8 cellular contexts compared by ENCODE assay signal in genomic region chr3:50356553-50356952, GRCh38. TPM values are rescaled to one million over a fixed set of nuclear protein-coding genes. Genes with fewer than 3 reads are reported as not detected.
DNase-seq lines count a peak whose midpoint lies in the region; ATAC-seq, FAIRE-seq and TF ChIP-seq lines count a peak whose summit lies in the region.

No MANE protein-coding gene starts in this region.

- in situ Hi-C loops in HepG2 (cut with HindIII; ENCODE audit: extremely low pct_ligation_motif_present, low pct_unique_long_range_greater_than_20kb), result no loop called here

- CTCF ChIA-PET in HepG2 (lab: Yijun Ruan, JAX; ENCODE audit: low intra/inter-chr PET ratio, low total read pairs), result no interaction called here

- peaks cover 44% of the 10 kb centered on the region for H3K4me1 ChIP-seq in HepG2 (ENCODE audit: insufficient read depth, low read length)
- peaks cover 39% of the 10 kb centered on the region for H3K4me1 ChIP-seq in effector memory CD4-positive, alpha-beta T cell (ENCODE audit: control insufficient read depth, insufficient read depth, low read length, poor library complexity, severe bottlenecking)

- peak overlapping the region; percentile 76 to 91 (median 88) for H3K4me3 ChIP-seq in HepG2 (replicated peaks in 1 of 3; ENCODE audit: insufficient read depth in 1 of 3, low read depth in 2 of 3, low read length in 3 of 3)
- no peak overlapping the region for H3K4me3 ChIP-seq in effector memory CD4-positive, alpha-beta T cell (ENCODE audit: insufficient read depth, low read depth, low read length, poor library complexity, severe bottlenecking)

- WGBS in HepG2 (ENCODE audit: low lambda C conversion rate), result 77% methylated on average over 3 of the region's 5 CpGs

- peak overlapping the region; percentile 91; the same call in 1 of the 2 replicates for H3K9ac ChIP-seq in HepG2 (ENCODE audit: insufficient read depth, low read depth, low read length)

- H3K36me3 Mint-ChIP-seq in activated naive CD8-positive, alpha-beta T cell treated with anti-CD3 and anti-CD28 coated beads, Interleukin-2, amount 10 ng/mL, durations not matched to agents 7 days and 5 days, result peaks cover 12% of the 10 kb centered on the region

- H3K9me3 ChIP-seq in HepG2 (ENCODE audit: low read length), result no peaks in the 10 kb centered on the region
- H3K9me3 ChIP-seq in effector memory CD4-positive, alpha-beta T cell (ENCODE audit: control insufficient read depth, low read length), result no peaks in the 10 kb centered on the region

- H4K20me1 ChIP-seq in HepG2 (ENCODE audit: insufficient read depth, low read length), result peaks cover 25% of the 10 kb centered on the region

- H3K9me3 Mint-ChIP-seq in activated naive CD8-positive, alpha-beta T cell treated with anti-CD3 and anti-CD28 coated beads, Interleukin-2, amount 10 ng/mL, durations not matched to agents 7 days and 5 days, result no peaks in the 10 kb centered on the region

- no peak for TF ChIP-seq RAD21 in HepG2 (CRISPR knock-in tag; IDR thresholded peaks at IDR 0.05)

- H3K27me3 ChIP-seq in HepG2 (ENCODE audit: control insufficient read depth in 1 of 2, insufficient read depth in 2 of 2, low read length in 2 of 2), result peaks cover 0 to 3% of the 10 kb centered on the region in 2 experiments; a peak in 1 of 5 replicates
- H3K27me3 ChIP-seq in effector memory CD4-positive, alpha-beta T cell (replicated peaks; ENCODE audit: control insufficient read depth, insufficient read depth, low read length, poor library complexity, severe bottlenecking), result no peaks in the 10 kb centered on the region

- DNase-seq in Right ventricle myocardium superior, result peak; percentile 59
- DNase-seq in Right ventricle myocardium inferior (ENCODE audit: missing footprints), result no peak
- DNase-seq in activated naive CD8-positive, alpha-beta T cell treated with anti-CD3 and anti-CD28 coated beads, Interleukin-2, amount 10 ng/mL, durations not matched to agents 7 days and 5 days, result no peak
- no peak for DNase-seq in HepG2 (ENCODE audit: low spot score)
- no peak for DNase-seq in effector memory CD4-positive, alpha-beta T cell
- DNase-seq in GDM1 (lab: John Stamatoyannopoulos, UW), result no peak

- peaks cover 39% of the 10 kb centered on the region for H3K79me2 ChIP-seq in HepG2 (ENCODE audit: insufficient read depth, low read length)

- POLR2A ChIA-PET in activated naive CD8-positive, alpha-beta T cell treated with anti-CD3 and anti-CD28 coated beads, Interleukin-2, amount 10 ng/mL, durations not matched to agents 7 days and 5 days (lab: Charles Lee), result interaction anchor here (1.1 to 5.8 kb wide), 4 partner anchors 15 to 28 kb away, joined by 3 to 45 read pairs (median 6); partner anchors contain the start of genes RASSF1 and TUSC2
- POLR2A ChIA-PET in HepG2 (lab: Yijun Ruan, JAX), result interaction anchor here (1.5 kb wide), 2 partner anchors 19 to 57 kb away, joined by 4 to 8 read pairs; partner anchors contain the start of genes HYAL3 and NAA80

- TF ChIP-seq CTCF in HepG2 (CRISPR knock-in tag; IDR thresholded peaks at IDR 0.05), result no peak

- peak; percentile 21 for FAIRE-seq in HepG2 (lab: Jason Lieb, UNC)

- ATAC-seq in Right ventricle myocardium superior (ENCODE audit: poor library complexity) (peak; percentile 9), Right ventricle myocardium inferior (no peak), HepG2 (no peak), GM21381 (IDR thresholded peaks at IDR 0.05; ENCODE audit: unreplicated experiment) (no peak), GM18870 (IDR thresholded peaks at IDR 0.05; ENCODE audit: unreplicated experiment) (no peak)
- no peak for ATAC-seq in activated naive CD8-positive, alpha-beta T cell treated with anti-CD3 and anti-CD28 coated beads, Interleukin-2, amount 10 ng/mL, durations not matched to agents 7 days and 5 days (ENCODE audit: low read depth)

- BruUV-seq in HepG2 (replicated peaks; lab: Mats Ljungman, UMichigan), result no TSS peak

- peak overlapping the region; percentile 96 for H3K4me3 Mint-ChIP-seq in activated naive CD8-positive, alpha-beta T cell treated with anti-CD3 and anti-CD28 coated beads, Interleukin-2, amount 10 ng/mL, durations not matched to agents 7 days and 5 days

- intact Hi-C loops in Right ventricle myocardium superior (cut with DNase I) (no loop called here), Right ventricle myocardium inferior (cut with DNase I) (no loop called here), HepG2 (cut with micrococcal nuclease; ENCODE audit: unreplicated experiment) (no loop called here)

- H3K27ac ChIP-seq in HepG2 (ENCODE audit: extremely low read length, insufficient read depth, low read length), result no peak overlapping the region
- H3K27ac ChIP-seq in effector memory CD4-positive, alpha-beta T cell (ENCODE audit: insufficient read depth, low read length, poor library complexity, severe bottlenecking), result no peak overlapping the region

- TF ChIP-seq POLR2A in HepG2 (IDR thresholded peaks at IDR 0.05; ENCODE audit: insufficient read depth in 1 of 2, low read depth in 2 of 2, low read length in 2 of 2), result no peak

- no peak overlapping the region for H3K27ac Mint-ChIP-seq in activated naive CD8-positive, alpha-beta T cell treated with anti-CD3 and anti-CD28 coated beads, Interleukin-2, amount 10 ng/mL, durations not matched to agents 7 days and 5 days

- no peaks in the 10 kb centered on the region for H3K27me3 Mint-ChIP-seq in activated naive CD8-positive, alpha-beta T cell treated with anti-CD3 and anti-CD28 coated beads, Interleukin-2, amount 10 ng/mL, durations not matched to agents 7 days and 5 days

- H3K4me1 Mint-ChIP-seq in activated naive CD8-positive, alpha-beta T cell treated with anti-CD3 and anti-CD28 coated beads, Interleukin-2, amount 10 ng/mL, durations not matched to agents 7 days and 5 days, result peaks cover 37% of the 10 kb centered on the region

- H3K4me2 ChIP-seq in HepG2 (ENCODE audit: low read depth, low read length), result peak overlapping the region; percentile 94

- TF ChIP-seq EP300 in HepG2 (IDR thresholded peaks at IDR 0.05; ENCODE audit: low read depth in 2 of 2, low read length in 2 of 2) (no peak), HepG2 (CRISPR knock-in tag; IDR thresholded peaks at IDR 0.05; ENCODE audit: borderline replicate concordance) (no peak)

- H2AFZ ChIP-seq in HepG2 (ENCODE audit: low read length), result no peak overlapping the region

- peaks cover 10 to 31% of the 10 kb centered on the region in 2 experiments; a peak in 4 of 5 replicates for H3K36me3 ChIP-seq in HepG2 (replicated peaks in 1 of 2; ENCODE audit: control insufficient read depth in 1 of 2, insufficient read depth in 2 of 2, low read length in 2 of 2)
- peaks cover 40% of the 10 kb centered on the region for H3K36me3 ChIP-seq in effector memory CD4-positive, alpha-beta T cell (ENCODE audit: control insufficient read depth, insufficient read depth, low read length)

RNA-seq across cellular contexts. Expression of gene TMEM115, which starts 2.8 kb away (rescaled TPM):
- total RNA-seq in Right ventricle myocardium superior (24.9 TPM), Right ventricle myocardium inferior (26.4 TPM), HepG2 (2016; rRNA removed; fragmentation: Illumina TruSeq; extraction: Trizol) (15.2 and 30.7 TPM in 2 replicates)
- total RNA-seq in activated naive CD8-positive, alpha-beta T cell treated with anti-CD3 and anti-CD28 coated beads, Interleukin-2, amount 10 ng/mL, durations not matched to agents 7 days and 5 days, result 10 to 100 TPM; 23.4 to 24.4 TPM
- total RNA-seq in HepG2 (2016; cell fraction: cytosol; rRNA removed; fragmentation: Illumina TruSeq; extraction: Trizol; ENCODE audit: low read depth), result 4.8 and 5.2 TPM in 2 replicates
- 18.3 and 29.9 TPM in 2 replicates for total RNA-seq in HepG2 (2016; cell fraction: insoluble cytoplasmic fraction; rRNA removed; fragmentation: Illumina TruSeq; extraction: Trizol)
- 11.2 and 12.9 TPM in 2 replicates for total RNA-seq in HepG2 (2016; cell fraction: membrane; rRNA removed; fragmentation: Illumina TruSeq; extraction: Trizol)
- total RNA-seq in HepG2 (2016; cell fraction: nucleus; rRNA removed; fragmentation: Illumina TruSeq; extraction: Trizol), result 25.2 and 25.9 TPM in 2 replicates
- 22.1 and 31.0 TPM in 2 replicates for polyA plus RNA-seq in HepG2 (2011; rRNA removed)
- polyA plus RNA-seq in HepG2 (2011; cell fraction: cytosol; rRNA removed), result 27.0 and 35.1 TPM in 2 replicates
- 21.0 and 23.7 TPM in 2 replicates for polyA plus RNA-seq in HepG2 (2011; cell fraction: nucleus; rRNA removed)
- polyA plus RNA-seq in HepG2 (2012), result 14.3 and 23.3 TPM in 2 replicates
- 3.1 and 3.5 TPM in 2 replicates for polyA plus RNA-seq in HepG2 (2016; cell fraction: cytosol; fragmentation: Illumina TruSeq; extraction: Trizol; ENCODE audit: low read depth)
- polyA plus RNA-seq in HepG2 (2016; cell fraction: insoluble cytoplasmic fraction; fragmentation: Illumina TruSeq; extraction: Trizol; ENCODE audit: low read depth), result 19.0 and 20.7 TPM in 2 replicates
- 7.4 and 9.5 TPM in 2 replicates for polyA plus RNA-seq in HepG2 (2016; cell fraction: membrane; fragmentation: Illumina TruSeq; extraction: Trizol; ENCODE audit: low read depth)
- polyA plus RNA-seq in HepG2 (2016; cell fraction: nucleus; fragmentation: Illumina TruSeq; extraction: Trizol; ENCODE audit: insufficient read depth, low read depth), result 41.3 and 45.4 TPM in 2 replicates
- polyA minus RNA-seq in HepG2 (2011; rRNA and poly(A)+ RNA removed; ENCODE audit: low replicate concordance), result 64.3 and 65.6 TPM in 2 replicates
- 21.5 and 22.0 TPM in 2 replicates for polyA minus RNA-seq in HepG2 (2011; cell fraction: cytosol; rRNA and poly(A)+ RNA removed)
- polyA minus RNA-seq in HepG2 (2011; cell fraction: nucleus; rRNA and poly(A)+ RNA removed), result 12.6 and 13.4 TPM in 2 replicates

RNA-seq across cellular contexts. Expression of gene CYB561D2, which starts 5.9 kb away (rescaled TPM):
- total RNA-seq in Right ventricle myocardium superior, result 5.6 TPM
- 6.3 TPM for total RNA-seq in Right ventricle myocardium inferior
- total RNA-seq in activated naive CD8-positive, alpha-beta T cell treated with anti-CD3 and anti-CD28 coated beads, Interleukin-2, amount 10 ng/mL, durations not matched to agents 7 days and 5 days, result 10 to 100 TPM; 35.0 to 38.9 TPM
- total RNA-seq in HepG2 (2016; rRNA removed; fragmentation: Illumina TruSeq; extraction: Trizol), result 9.1 and 17.2 TPM in 2 replicates
- total RNA-seq in HepG2 (2016; cell fraction: cytosol; rRNA removed; fragmentation: Illumina TruSeq; extraction: Trizol; ENCODE audit: low read depth), result 6.8 and 7.1 TPM in 2 replicates
- total RNA-seq in HepG2 (2016; cell fraction: insoluble cytoplasmic fraction; rRNA removed; fragmentation: Illumina TruSeq; extraction: Trizol), result 10.9 and 17.6 TPM in 2 replicates
- total RNA-seq in HepG2 (2016; cell fraction: membrane; rRNA removed; fragmentation: Illumina TruSeq; extraction: Trizol), result 8.0 and 11.0 TPM in 2 replicates
- 14.5 and 17.6 TPM in 2 replicates for total RNA-seq in HepG2 (2016; cell fraction: nucleus; rRNA removed; fragmentation: Illumina TruSeq; extraction: Trizol)
- polyA plus RNA-seq in HepG2 (2011; rRNA removed), result 11.1 and 13.0 TPM in 2 replicates
- 12.5 and 18.2 TPM in 2 replicates for polyA plus RNA-seq in HepG2 (2011; cell fraction: cytosol; rRNA removed)
- polyA plus RNA-seq in HepG2 (2011; cell fraction: nucleus; rRNA removed), result 19.9 and 20.1 TPM in 2 replicates
- 5.5 and 7.1 TPM in 2 replicates for polyA plus RNA-seq in HepG2 (2012)
- 4.0 and 5.4 TPM in 2 replicates for polyA plus RNA-seq in HepG2 (2016; cell fraction: cytosol; fragmentation: Illumina TruSeq; extraction: Trizol; ENCODE audit: low read depth)
- polyA plus RNA-seq in HepG2 (2016; cell fraction: insoluble cytoplasmic fraction; fragmentation: Illumina TruSeq; extraction: Trizol; ENCODE audit: low read depth), result 7.6 and 9.4 TPM in 2 replicates
- 5.1 and 6.2 TPM in 2 replicates for polyA plus RNA-seq in HepG2 (2016; cell fraction: membrane; fragmentation: Illumina TruSeq; extraction: Trizol; ENCODE audit: low read depth)
- polyA plus RNA-seq in HepG2 (2016; cell fraction: nucleus; fragmentation: Illumina TruSeq; extraction: Trizol; ENCODE audit: insufficient read depth, low read depth), result 21.6 and 22.2 TPM in 2 replicates
- 25.5 and 51.4 TPM in 2 replicates for polyA minus RNA-seq in HepG2 (2011; rRNA and poly(A)+ RNA removed; ENCODE audit: low replicate concordance)
- polyA minus RNA-seq in HepG2 (2011; cell fraction: cytosol; rRNA and poly(A)+ RNA removed), result 3.2 and 4.9 TPM in 2 replicates
- polyA minus RNA-seq in HepG2 (2011; cell fraction: nucleus; rRNA and poly(A)+ RNA removed), result 8.7 and 11.7 TPM in 2 replicates

RNA-seq across cellular contexts. Expression of gene NPRL2, which starts 6.0 kb away (rescaled TPM):
- total RNA-seq in Right ventricle myocardium superior (14.8 TPM), Right ventricle myocardium inferior (16.7 TPM), HepG2 (2016; rRNA removed; fragmentation: Illumina TruSeq; extraction: Trizol) (25.3 and 30.6 TPM in 2 replicates)
- total RNA-seq in activated naive CD8-positive, alpha-beta T cell treated with anti-CD3 and anti-CD28 coated beads, Interleukin-2, amount 10 ng/mL, durations not matched to agents 7 days and 5 days, result 10 to 100 TPM; 55.8 to 58.2 TPM
- total RNA-seq in HepG2 (2016; cell fraction: cytosol; rRNA removed; fragmentation: Illumina TruSeq; extraction: Trizol; ENCODE audit: low read depth), result 8.8 and 10.0 TPM in 2 replicates
- 30.7 and 30.9 TPM in 2 replicates for total RNA-seq in HepG2 (2016; cell fraction: insoluble cytoplasmic fraction; rRNA removed; fragmentation: Illumina TruSeq; extraction: Trizol)
- 12.0 and 12.5 TPM in 2 replicates for total RNA-seq in HepG2 (2016; cell fraction: membrane; rRNA removed; fragmentation: Illumina TruSeq; extraction: Trizol)
- 18.9 and 19.6 TPM in 2 replicates for total RNA-seq in HepG2 (2016; cell fraction: nucleus; rRNA removed; fragmentation: Illumina TruSeq; extraction: Trizol)
- 51.4 and 52.7 TPM in 2 replicates for polyA plus RNA-seq in HepG2 (2011; rRNA removed)
- 34.7 and 41.4 TPM in 2 replicates for polyA plus RNA-seq in HepG2 (2011; cell fraction: cytosol; rRNA removed)
- polyA plus RNA-seq in HepG2 (2011; cell fraction: nucleus; rRNA removed), result 127 and 140 TPM in 2 replicates
- 13.7 and 18.3 TPM in 2 replicates for polyA plus RNA-seq in HepG2 (2012)
- 5.2 and 6.1 TPM in 2 replicates for polyA plus RNA-seq in HepG2 (2016; cell fraction: cytosol; fragmentation: Illumina TruSeq; extraction: Trizol; ENCODE audit: low read depth)
- polyA plus RNA-seq in HepG2 (2016; cell fraction: insoluble cytoplasmic fraction; fragmentation: Illumina TruSeq; extraction: Trizol; ENCODE audit: low read depth), result 22.7 and 25.4 TPM in 2 replicates
- 7.5 and 10.8 TPM in 2 replicates for polyA plus RNA-seq in HepG2 (2016; cell fraction: membrane; fragmentation: Illumina TruSeq; extraction: Trizol; ENCODE audit: low read depth)
- polyA plus RNA-seq in HepG2 (2016; cell fraction: nucleus; fragmentation: Illumina TruSeq; extraction: Trizol; ENCODE audit: insufficient read depth, low read depth), result 37.1 and 38.0 TPM in 2 replicates
- 32.6 and 44.8 TPM in 2 replicates for polyA minus RNA-seq in HepG2 (2011; rRNA and poly(A)+ RNA removed; ENCODE audit: low replicate concordance)
- polyA minus RNA-seq in HepG2 (2011; cell fraction: cytosol; rRNA and poly(A)+ RNA removed), result 11.1 and 13.9 TPM in 2 replicates
- 21.0 and 32.1 TPM in 2 replicates for polyA minus RNA-seq in HepG2 (2011; cell fraction: nucleus; rRNA and poly(A)+ RNA removed)

RNA-seq across cellular contexts. Expression of gene ZMYND10, which starts 11.0 kb away (rescaled TPM):
- total RNA-seq in Right ventricle myocardium superior (not detected), Right ventricle myocardium inferior (not detected), HepG2 (2016; rRNA removed; fragmentation: Illumina TruSeq; extraction: Trizol) (0.49 and 0.60 TPM in 2 replicates)
- total RNA-seq in activated naive CD8-positive, alpha-beta T cell treated with anti-CD3 and anti-CD28 coated beads, Interleukin-2, amount 10 ng/mL, durations not matched to agents 7 days and 5 days, result 1 to 10 TPM; 2.2 to 2.7 TPM
- total RNA-seq in HepG2 (2016; cell fraction: cytosol; rRNA removed; fragmentation: Illumina TruSeq; extraction: Trizol; ENCODE audit: low read depth), result 0.40 and 0.53 TPM in 2 replicates
- total RNA-seq in HepG2 (2016; cell fraction: insoluble cytoplasmic fraction; rRNA removed; fragmentation: Illumina TruSeq; extraction: Trizol), result 0.33 and 0.56 TPM in 2 replicates
- total RNA-seq in HepG2 (2016; cell fraction: membrane; rRNA removed; fragmentation: Illumina TruSeq; extraction: Trizol), result 0.15 and 0.52 TPM in 2 replicates
- total RNA-seq in HepG2 (2016; cell fraction: nucleus; rRNA removed; fragmentation: Illumina TruSeq; extraction: Trizol), result 0.44 and 1.2 TPM in 2 replicates
- 0.74 and 1.8 TPM in 2 replicates for polyA plus RNA-seq in HepG2 (2011; rRNA removed)
- 0.30 and 0.62 TPM in 2 replicates for polyA plus RNA-seq in HepG2 (2011; cell fraction: cytosol; rRNA removed)
- polyA plus RNA-seq in HepG2 (2011; cell fraction: nucleus; rRNA removed), result 6.6 and 8.0 TPM in 2 replicates
- polyA plus RNA-seq in HepG2 (2012), result 0.51 and 1.8 TPM in 2 replicates
- 0.24 and 0.28 TPM in 2 replicates for polyA plus RNA-seq in HepG2 (2016; cell fraction: cytosol; fragmentation: Illumina TruSeq; extraction: Trizol; ENCODE audit: low read depth)
- polyA plus RNA-seq in HepG2 (2016; cell fraction: insoluble cytoplasmic fraction; fragmentation: Illumina TruSeq; extraction: Trizol; ENCODE audit: low read depth), result not detected in 2 replicates
- polyA plus RNA-seq in HepG2 (2016; cell fraction: membrane; fragmentation: Illumina TruSeq; extraction: Trizol; ENCODE audit: low read depth), result 0.17 and 0.38 TPM in 2 replicates
- polyA plus RNA-seq in HepG2 (2016; cell fraction: nucleus; fragmentation: Illumina TruSeq; extraction: Trizol; ENCODE audit: insufficient read depth, low read depth), result 1.5 and 2.3 TPM in 2 replicates
- 0.54 and 0.56 TPM in 2 replicates for polyA minus RNA-seq in HepG2 (2011; rRNA and poly(A)+ RNA removed; ENCODE audit: low replicate concordance)
- polyA minus RNA-seq in HepG2 (2011; cell fraction: cytosol; rRNA and poly(A)+ RNA removed), result not detected in 2 replicates
- 0.50 and 0.52 TPM in 2 replicates for polyA minus RNA-seq in HepG2 (2011; cell fraction: nucleus; rRNA and poly(A)+ RNA removed)

RNA-seq across cellular contexts. Expression of gene RASSF1, which starts 15.9 kb away (rescaled TPM):
- total RNA-seq in Right ventricle myocardium superior (14.1 TPM), Right ventricle myocardium inferior (14.7 TPM), HepG2 (2016; rRNA removed; fragmentation: Illumina TruSeq; extraction: Trizol) (7.7 and 10.2 TPM in 2 replicates)
- total RNA-seq in activated naive CD8-positive, alpha-beta T cell treated with anti-CD3 and anti-CD28 coated beads, Interleukin-2, amount 10 ng/mL, durations not matched to agents 7 days and 5 days, result 100 to 1,000 TPM; 183 to 188 TPM
- total RNA-seq in HepG2 (2016; cell fraction: cytosol; rRNA removed; fragmentation: Illumina TruSeq; extraction: Trizol; ENCODE audit: low read depth), result 2.7 TPM in 2 replicates
- 7.2 and 11.0 TPM in 2 replicates for total RNA-seq in HepG2 (2016; cell fraction: insoluble cytoplasmic fraction; rRNA removed; fragmentation: Illumina TruSeq; extraction: Trizol)
- 5.2 and 5.8 TPM in 2 replicates for total RNA-seq in HepG2 (2016; cell fraction: membrane; rRNA removed; fragmentation: Illumina TruSeq; extraction: Trizol)
- 13.0 and 14.3 TPM in 2 replicates for total RNA-seq in HepG2 (2016; cell fraction: nucleus; rRNA removed; fragmentation: Illumina TruSeq; extraction: Trizol)
- polyA plus RNA-seq in HepG2 (2011; rRNA removed), result 27.5 and 28.6 TPM in 2 replicates
- polyA plus RNA-seq in HepG2 (2011; cell fraction: cytosol; rRNA removed), result 23.8 and 31.2 TPM in 2 replicates
- polyA plus RNA-seq in HepG2 (2011; cell fraction: nucleus; rRNA removed), result 38.6 and 41.6 TPM in 2 replicates
- 11.2 and 17.2 TPM in 2 replicates for polyA plus RNA-seq in HepG2 (2012)
- polyA plus RNA-seq in HepG2 (2016; cell fraction: cytosol; fragmentation: Illumina TruSeq; extraction: Trizol; ENCODE audit: low read depth), result 2.5 and 2.6 TPM in 2 replicates
- polyA plus RNA-seq in HepG2 (2016; cell fraction: insoluble cytoplasmic fraction; fragmentation: Illumina TruSeq; extraction: Trizol; ENCODE audit: low read depth), result 7.5 and 8.1 TPM in 2 replicates
- 3.3 TPM in 2 replicates for polyA plus RNA-seq in HepG2 (2016; cell fraction: membrane; fragmentation: Illumina TruSeq; extraction: Trizol; ENCODE audit: low read depth)
- polyA plus RNA-seq in HepG2 (2016; cell fraction: nucleus; fragmentation: Illumina TruSeq; extraction: Trizol; ENCODE audit: insufficient read depth, low read depth), result 32.3 and 32.6 TPM in 2 replicates
- polyA minus RNA-seq in HepG2 (2011; rRNA and poly(A)+ RNA removed; ENCODE audit: low replicate concordance), result 14.7 and 35.5 TPM in 2 replicates
- polyA minus RNA-seq in HepG2 (2011; cell fraction: cytosol; rRNA and poly(A)+ RNA removed), result 4.9 and 5.4 TPM in 2 replicates
- polyA minus RNA-seq in HepG2 (2011; cell fraction: nucleus; rRNA and poly(A)+ RNA removed), result 9.9 and 10.0 TPM in 2 replicates
